Comparison of ENCODE assay signal across 1 cellular context in genomic region chr18:21660078-21660477, GRCh38.
TF ChIP-seq lines count a peak whose summit lies in the region.

No MANE protein-coding gene starts in this region.

TF ChIP-seq in K562, 482 proteins besides CTCF, POLR2A, EP300 and RAD21:
- no peak for TF ChIP-seq NONO (IDR thresholded peaks at IDR 0.05; ENCODE audit: low read depth in 2 of 2, low read length in 1 of 2)
- TF ChIP-seq HNRNPUL1 (IDR thresholded peaks at IDR 0.05; ENCODE audit: low read length): no peak
- TF ChIP-seq, protein P1, sequence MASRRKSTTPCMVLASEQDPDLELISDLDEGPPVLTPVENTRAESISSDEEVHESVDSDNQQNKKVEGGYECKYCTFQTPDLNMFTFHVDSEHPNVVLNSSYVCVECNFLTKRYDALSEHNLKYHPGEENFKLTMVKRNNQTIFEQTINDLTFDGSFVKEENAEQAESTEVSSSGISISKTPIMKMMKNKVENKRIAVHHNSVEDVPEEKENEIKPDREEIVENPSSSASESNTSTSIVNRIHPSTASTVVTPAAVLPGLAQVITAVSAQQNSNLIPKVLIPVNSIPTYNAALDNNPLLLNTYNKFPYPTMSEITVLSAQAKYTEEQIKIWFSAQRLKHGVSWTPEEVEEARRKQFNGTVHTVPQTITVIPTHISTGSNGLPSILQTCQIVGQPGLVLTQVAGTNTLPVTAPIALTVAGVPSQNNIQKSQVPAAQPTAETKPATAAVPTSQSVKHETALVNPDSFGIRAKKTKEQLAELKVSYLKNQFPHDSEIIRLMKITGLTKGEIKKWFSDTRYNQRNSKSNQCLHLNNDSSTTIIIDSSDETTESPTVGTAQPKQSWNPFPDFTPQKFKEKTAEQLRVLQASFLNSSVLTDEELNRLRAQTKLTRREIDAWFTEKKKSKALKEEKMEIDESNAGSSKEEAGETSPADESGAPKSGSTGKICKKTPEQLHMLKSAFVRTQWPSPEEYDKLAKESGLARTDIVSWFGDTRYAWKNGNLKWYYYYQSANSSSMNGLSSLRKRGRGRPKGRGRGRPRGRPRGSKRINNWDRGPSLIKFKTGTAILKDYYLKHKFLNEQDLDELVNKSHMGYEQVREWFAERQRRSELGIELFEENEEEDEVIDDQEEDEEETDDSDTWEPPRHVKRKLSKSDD (conservative IDR thresholded peaks at IDR 0.05; ENCODE audit: low read length): no peak
- no peak for TF ChIP-seq SMAD4 (CRISPR knock-in tag; conservative IDR thresholded peaks at IDR 0.05)
- TF ChIP-seq MAX (CRISPR knock-in tag; IDR thresholded peaks at IDR 0.05): no peak
- TF ChIP-seq, protein P2, sequence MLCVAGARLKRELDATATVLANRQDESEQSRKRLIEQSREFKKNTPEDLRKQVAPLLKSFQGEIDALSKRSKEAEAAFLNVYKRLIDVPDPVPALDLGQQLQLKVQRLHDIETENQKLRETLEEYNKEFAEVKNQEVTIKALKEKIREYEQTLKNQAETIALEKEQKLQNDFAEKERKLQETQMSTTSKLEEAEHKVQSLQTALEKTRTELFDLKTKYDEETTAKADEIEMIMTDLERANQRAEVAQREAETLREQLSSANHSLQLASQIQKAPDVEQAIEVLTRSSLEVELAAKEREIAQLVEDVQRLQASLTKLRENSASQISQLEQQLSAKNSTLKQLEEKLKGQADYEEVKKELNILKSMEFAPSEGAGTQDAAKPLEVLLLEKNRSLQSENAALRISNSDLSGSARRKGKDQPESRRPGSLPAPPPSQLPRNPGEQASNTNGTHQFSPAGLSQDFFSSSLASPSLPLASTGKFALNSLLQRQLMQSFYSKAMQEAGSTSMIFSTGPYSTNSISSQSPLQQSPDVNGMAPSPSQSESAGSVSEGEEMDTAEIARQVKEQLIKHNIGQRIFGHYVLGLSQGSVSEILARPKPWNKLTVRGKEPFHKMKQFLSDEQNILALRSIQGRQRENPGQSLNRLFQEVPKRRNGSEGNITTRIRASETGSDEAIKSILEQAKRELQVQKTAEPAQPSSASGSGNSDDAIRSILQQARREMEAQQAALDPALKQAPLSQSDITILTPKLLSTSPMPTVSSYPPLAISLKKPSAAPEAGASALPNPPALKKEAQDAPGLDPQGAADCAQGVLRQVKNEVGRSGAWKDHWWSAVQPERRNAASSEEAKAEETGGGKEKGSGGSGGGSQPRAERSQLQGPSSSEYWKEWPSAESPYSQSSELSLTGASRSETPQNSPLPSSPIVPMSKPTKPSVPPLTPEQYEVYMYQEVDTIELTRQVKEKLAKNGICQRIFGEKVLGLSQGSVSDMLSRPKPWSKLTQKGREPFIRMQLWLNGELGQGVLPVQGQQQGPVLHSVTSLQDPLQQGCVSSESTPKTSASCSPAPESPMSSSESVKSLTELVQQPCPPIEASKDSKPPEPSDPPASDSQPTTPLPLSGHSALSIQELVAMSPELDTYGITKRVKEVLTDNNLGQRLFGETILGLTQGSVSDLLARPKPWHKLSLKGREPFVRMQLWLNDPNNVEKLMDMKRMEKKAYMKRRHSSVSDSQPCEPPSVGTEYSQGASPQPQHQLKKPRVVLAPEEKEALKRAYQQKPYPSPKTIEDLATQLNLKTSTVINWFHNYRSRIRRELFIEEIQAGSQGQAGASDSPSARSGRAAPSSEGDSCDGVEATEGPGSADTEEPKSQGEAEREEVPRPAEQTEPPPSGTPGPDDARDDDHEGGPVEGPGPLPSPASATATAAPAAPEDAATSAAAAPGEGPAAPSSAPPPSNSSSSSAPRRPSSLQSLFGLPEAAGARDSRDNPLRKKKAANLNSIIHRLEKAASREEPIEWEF (CRISPR knock-in tag; IDR thresholded peaks at IDR 0.05): no peak
- no peak for TF ChIP-seq C11orf30 (IDR thresholded peaks at IDR 0.05; ENCODE audit: low read depth)
- TF ChIP-seq, protein P3, sequence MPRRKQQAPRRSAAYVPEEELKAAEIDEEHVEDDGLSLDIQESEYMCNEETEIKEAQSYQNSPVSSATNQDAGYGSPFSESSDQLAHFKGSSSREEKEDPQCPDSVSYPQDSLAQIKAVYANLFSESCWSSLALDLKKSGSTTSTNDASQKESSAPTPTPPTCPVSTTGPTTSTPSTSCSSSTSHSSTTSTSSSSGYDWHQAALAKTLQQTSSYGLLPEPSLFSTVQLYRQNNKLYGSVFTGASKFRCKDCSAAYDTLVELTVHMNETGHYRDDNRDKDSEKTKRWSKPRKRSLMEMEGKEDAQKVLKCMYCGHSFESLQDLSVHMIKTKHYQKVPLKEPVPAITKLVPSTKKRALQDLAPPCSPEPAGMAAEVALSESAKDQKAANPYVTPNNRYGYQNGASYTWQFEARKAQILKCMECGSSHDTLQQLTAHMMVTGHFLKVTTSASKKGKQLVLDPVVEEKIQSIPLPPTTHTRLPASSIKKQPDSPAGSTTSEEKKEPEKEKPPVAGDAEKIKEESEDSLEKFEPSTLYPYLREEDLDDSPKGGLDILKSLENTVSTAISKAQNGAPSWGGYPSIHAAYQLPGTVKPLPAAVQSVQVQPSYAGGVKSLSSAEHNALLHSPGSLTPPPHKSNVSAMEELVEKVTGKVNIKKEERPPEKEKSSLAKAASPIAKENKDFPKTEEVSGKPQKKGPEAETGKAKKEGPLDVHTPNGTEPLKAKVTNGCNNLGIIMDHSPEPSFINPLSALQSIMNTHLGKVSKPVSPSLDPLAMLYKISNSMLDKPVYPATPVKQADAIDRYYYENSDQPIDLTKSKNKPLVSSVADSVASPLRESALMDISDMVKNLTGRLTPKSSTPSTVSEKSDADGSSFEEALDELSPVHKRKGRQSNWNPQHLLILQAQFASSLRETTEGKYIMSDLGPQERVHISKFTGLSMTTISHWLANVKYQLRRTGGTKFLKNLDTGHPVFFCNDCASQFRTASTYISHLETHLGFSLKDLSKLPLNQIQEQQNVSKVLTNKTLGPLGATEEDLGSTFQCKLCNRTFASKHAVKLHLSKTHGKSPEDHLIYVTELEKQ (CRISPR knock-in tag; IDR thresholded peaks at IDR 0.05): no peak
- TF ChIP-seq SRF (CRISPR knock-in tag; IDR thresholded peaks at IDR 0.05): no peak
- TF ChIP-seq ZBTB11 (CRISPR knock-in tag; IDR thresholded peaks at IDR 0.05): no peak
- no peak for TF ChIP-seq NCOA4 (IDR thresholded peaks at IDR 0.05; ENCODE audit: partially characterized antibody)
- TF ChIP-seq FOS (IDR thresholded peaks at IDR 0.05; ENCODE audit: extremely low read depth, insufficient read length): no peak
- TF ChIP-seq PCBP1 (IDR thresholded peaks at IDR 0.05; ENCODE audit: low read depth, low read length, poor library complexity, severe bottlenecking): no peak
- no peak for TF ChIP-seq POLR2AphosphoS2 (IDR thresholded peaks at IDR 0.05; ENCODE audit: low read length)
- TF ChIP-seq SMARCB1 (IDR thresholded peaks at IDR 0.05; ENCODE audit: insufficient read length, low read depth): no peak
